Comparison of ENCODE assay signal across 1 cellular context in the genomic region with DNA sequence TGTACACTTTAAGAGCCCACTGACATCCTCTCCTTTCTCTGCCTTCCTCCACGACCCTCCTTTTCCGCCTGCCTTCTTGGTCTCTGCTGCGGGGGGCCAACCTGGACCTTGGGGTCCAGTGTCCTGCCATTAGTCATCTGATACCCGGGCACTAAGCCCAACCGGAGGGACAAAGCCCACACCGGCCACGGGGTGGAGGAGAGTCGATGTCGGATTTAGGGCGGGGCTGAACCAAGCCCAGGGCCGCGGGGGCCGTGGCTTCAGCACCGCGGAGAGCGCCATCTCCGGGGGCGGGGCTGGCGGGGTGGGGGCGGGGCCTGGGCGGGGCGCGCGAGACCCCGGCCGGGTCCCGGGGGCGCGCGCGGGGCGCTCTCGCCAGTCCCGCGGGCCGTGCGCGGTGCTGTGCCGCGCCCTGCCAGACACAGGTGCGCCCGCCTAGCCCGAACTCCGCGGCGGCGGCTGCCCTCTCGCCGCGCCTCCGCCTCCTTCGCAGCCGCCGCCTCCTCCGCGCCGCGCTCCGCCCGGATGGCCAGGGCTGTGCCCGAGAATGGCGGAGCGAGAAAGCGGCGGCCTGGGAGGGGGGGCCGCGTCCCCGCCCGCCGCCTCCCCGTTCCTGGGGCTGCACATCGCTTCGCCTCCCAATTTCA.
A peak's percentile ranks its signal among the peaks of the same experiment; 100 is the strongest.
TF ChIP-seq lines count a peak whose summit lies in the region.

A gene (plus strand): TSS at position 378 of the 647 bp plus-strand sequence. CDS start 170 bp downstream, at position 548.

TF ChIP-seq in WTC11, 78 proteins besides CTCF, POLR2A, EP300 and RAD21 (continued from another document):
- TF ChIP-seq ZNF416 (CRISPR knock-in tag; IDR thresholded peaks at IDR 0.05): no peak
- 0 out of 2 replicates have a peak, but pooled peaks have one; percentile 23 for TF ChIP-seq ESRRA (CRISPR knock-in tag; IDR thresholded peaks at IDR 0.05; ENCODE audit: borderline replicate concordance)
TF ChIP-seq in WTC11: peak in this region for 8.
